12 cellular contexts compared by ENCODE assay signal in the genomic region with DNA sequence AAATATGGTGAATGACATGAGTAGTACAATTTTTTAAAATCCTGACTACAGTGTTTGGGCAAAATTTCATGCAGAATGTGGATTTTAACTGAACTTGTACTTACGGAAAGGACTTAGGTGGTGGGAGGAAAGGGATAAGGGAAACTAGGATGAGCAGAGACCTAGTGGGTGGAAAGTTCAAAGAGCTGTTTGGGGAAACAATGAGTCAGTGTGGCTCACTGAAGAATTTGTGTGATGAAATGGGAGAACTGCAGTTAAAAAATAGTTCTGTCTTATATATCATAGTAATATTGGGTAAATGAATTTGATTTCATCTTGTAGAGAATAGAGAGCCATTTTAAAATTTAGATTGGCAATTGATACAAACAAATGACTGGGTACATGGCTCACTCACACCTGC.
DNase-seq lines count a peak whose midpoint lies in the region; TF ChIP-seq lines count a peak whose summit lies in the region.
"Had no signal": no experiment of that assay in that cellular context is flagged by ENCODE, and none has a peak within 500 bp of the region (broad histone marks: within the 10 kb centered on the region; RNA-seq: fewer than 3 reads in every experiment).

No MANE protein-coding gene starts in this region.

- TF ChIP-seq EP300 in suprapubic skin (IDR thresholded peaks at IDR 0.05), result no peak

- H3K27ac ChIP-seq in breast epithelium (no peak overlapping the region), suprapubic skin (no peak overlapping the region)
- no peak overlapping the region for H3K27ac ChIP-seq in CD8-positive, alpha-beta memory T cell (ENCODE audit: low read depth, low read length)

- no peaks in the 10 kb centered on the region for H3K4me1 ChIP-seq in breast epithelium
- no peaks in the 10 kb centered on the region for H3K4me1 ChIP-seq in suprapubic skin
- no peaks in the 10 kb centered on the region for H3K4me1 ChIP-seq in CD8-positive, alpha-beta memory T cell (ENCODE audit: insufficient read depth, low read length)

- peaks cover 22% of the 10 kb centered on the region for H3K4me1 Mint-ChIP-seq in MCF 10A (ENCODE audit: insufficient read depth, unreplicated experiment)
- H3K4me1 Mint-ChIP-seq in CD8-positive, alpha-beta memory T cell, result no peaks in the 10 kb centered on the region
- H3K4me1 Mint-ChIP-seq: GM23338 had no signal

- H3K36me3 ChIP-seq in breast epithelium (no peaks in the 10 kb centered on the region), suprapubic skin (no peaks in the 10 kb centered on the region)
- H3K36me3 ChIP-seq in CD8-positive, alpha-beta memory T cell (ENCODE audit: insufficient read depth, low read length), result no peaks in the 10 kb centered on the region

- TF ChIP-seq CTCF in MCF 10A (IDR thresholded peaks at IDR 0.05; ENCODE audit: unreplicated experiment), result no peak
- no peak for TF ChIP-seq CTCF in breast epithelium (IDR thresholded peaks at IDR 0.05)
- no peak for TF ChIP-seq CTCF in astrocyte of the cerebellum (IDR thresholded peaks at IDR 0.05; ENCODE audit: low read depth, low read length, missing control alignments)
- no peak for TF ChIP-seq CTCF in suprapubic skin (IDR thresholded peaks at IDR 0.05)

- H3K27me3 ChIP-seq in breast epithelium (no peaks in the 10 kb centered on the region), suprapubic skin (no peaks in the 10 kb centered on the region)
- no peaks in the 10 kb centered on the region for H3K27me3 ChIP-seq in CD8-positive, alpha-beta memory T cell (ENCODE audit: insufficient read depth, low read length, poor library complexity, severe bottlenecking)

- 89% methylated on average over 1 of the region's 1 CpG for WGBS in suprapubic skin

- POLR2A ChIA-PET in MCF 10A (lab: Yijun Ruan, JAX), result interaction anchor here (0.7 kb wide), 1 partner anchor 120 kb away, joined by 5 read pairs; no protein-coding TSS in a partner anchor
- POLR2A ChIA-PET in CD8-positive, alpha-beta memory T cell (lab: Charles Lee), result no interaction called here

- TF ChIP-seq POLR2A in breast epithelium (IDR thresholded peaks at IDR 0.05), result no peak
- TF ChIP-seq POLR2A in suprapubic skin (IDR thresholded peaks at IDR 0.05), result no peak

- no peaks in the 10 kb centered on the region for H3K27me3 Mint-ChIP-seq in MCF 10A (ENCODE audit: insufficient read depth, unreplicated experiment)
- H3K27me3 Mint-ChIP-seq in CD8-positive, alpha-beta memory T cell, result peaks cover 4 to 13% of the 10 kb centered on the region in 2 donors

- no peaks in the 10 kb centered on the region for H3K9me3 ChIP-seq in breast epithelium
- H3K9me3 ChIP-seq in suprapubic skin, result peaks cover 6% of the 10 kb centered on the region
- H3K9me3 ChIP-seq in CD8-positive, alpha-beta memory T cell (ENCODE audit: low read length), result no peaks in the 10 kb centered on the region

- BruUV-seq in MCF 10A (replicated peaks; lab: Mats Ljungman, UMichigan), result no TSS peak

- intact Hi-C loops in MCF 10A (cut with micrococcal nuclease), result no loop called here
- intact Hi-C loops in breast epithelium (cut with DNase I; ENCODE audit: low total_unique reads), result no loop called here

- CTCF ChIA-PET in MCF 10A (lab: Yijun Ruan, JAX), result interaction anchor here (0.7 kb wide), 1 partner anchor 45 kb away, joined by 4 read pairs; no protein-coding TSS in a partner anchor
- CTCF ChIA-PET in CD8-positive, alpha-beta memory T cell (lab: Charles Lee), result no interaction called here

- H3K27ac Mint-ChIP-seq in MCF 10A (ENCODE audit: low read depth, unreplicated experiment), result no peak overlapping the region
- H3K27ac Mint-ChIP-seq in CD8-positive, alpha-beta memory T cell, result peak overlapping the region in 1 of 8 donors; percentile 1
- H3K27ac Mint-ChIP-seq: GM23338 had no signal

- no peaks in the 10 kb centered on the region for H3K9me3 Mint-ChIP-seq in MCF 10A (ENCODE audit: unreplicated experiment)
- peaks cover 0 to 12% (median 12%) of the 10 kb centered on the region in 5 donors for H3K9me3 Mint-ChIP-seq in CD8-positive, alpha-beta memory T cell

- H3K36me3 Mint-ChIP-seq in MCF 10A (ENCODE audit: insufficient read depth, unreplicated experiment), result no peaks in the 10 kb centered on the region
- peaks cover 0 to 8% (median 4%) of the 10 kb centered on the region in 3 donors for H3K36me3 Mint-ChIP-seq in CD8-positive, alpha-beta memory T cell

- H3K4me3 ChIP-seq in breast epithelium (no peak overlapping the region), astrocyte of the cerebellum (ENCODE audit: low read depth, low read length) (no peak overlapping the region), suprapubic skin (no peak overlapping the region)
- H3K4me3 ChIP-seq in CD8-positive, alpha-beta memory T cell (ENCODE audit: low read length), result no peak overlapping the region
- H3K4me3 ChIP-seq: GM23338 had no signal

- no peak overlapping the region for H3K4me3 Mint-ChIP-seq in MCF 10A (ENCODE audit: unreplicated experiment)
- no peak overlapping the region for H3K4me3 Mint-ChIP-seq in CD8-positive, alpha-beta memory T cell
- H3K4me3 Mint-ChIP-seq: GM23338 had no signal

- in situ Hi-C loops in astrocyte of the cerebellum (cut with HindIII; ENCODE audit: low sequenced_read_pairs), result no loop called here

- DNase-seq in MCF 10A (ENCODE audit: unreplicated experiment), result peak; percentile 76
- no peak for DNase-seq in breast epithelium (ENCODE audit: low spot score in 2 of 2)
- peak; percentile 16 for DNase-seq in astrocyte of the cerebellum (ENCODE audit: low read depth)
- peak; percentile 28 for DNase-seq in glomerular visceral epithelial cell (ENCODE audit: extremely low spot score)
- no peak for DNase-seq in cerebellar nuclear complex (lab: John Stamatoyannopoulos, UW)
- DNase-seq in suprapubic skin (ENCODE audit: low spot score in 2 of 2), result no peak
- no peak for DNase-seq in effector CD4-positive, alpha-beta T cell
- no peak for DNase-seq in CD8-positive, alpha-beta memory T cell
- DNase-seq: 8988T; stimulated activated CD4-positive, alpha-beta T cell treated with anti-CD3 and anti-CD28 coated beads, Interleukin-12 subunit alpha, Interleukin-12 subunit beta, amount 100 ng/mL, for 4 hours; substantia nigra had no signal

Comparison
In these comparisons a context has a peak if more than half of its experiments do, and no peak if none do; other contexts are left out.
1. DNase-seq: peak in MCF 10A (single experiment), astrocyte of the cerebellum (single experiment) and glomerular visceral epithelial cell (single experiment); none in breast epithelium (0 of 2), cerebellar nuclear complex (0 of 2), suprapubic skin (0 of 2), effector CD4-positive, alpha-beta T cell (single experiment) and CD8-positive, alpha-beta memory T cell (0 of 5).